In genomic region chr10:124663228-124663627, GRCh38 we compare ENCODE assay signal across 20 cellular contexts.
"Had no signal": no experiment of that assay in that cellular context is flagged by ENCODE, and none has a peak within 500 bp of the region (broad histone marks: within the 10 kb centered on the region; RNA-seq: fewer than 3 reads in every experiment).

No MANE protein-coding gene starts in this region.

- H3K4me3 ChIP-seq: ascending aorta, gastrocnemius medialis, heart left ventricle, SJSA1, suprapubic skin had no signal

- H3K36me3 Mint-ChIP-seq: natural killer cell, type B pancreatic cell had no signal

- H3K27ac ChIP-seq: ascending aorta, parathyroid adenoma, SJSA1, suprapubic skin had no signal

- H3K9me3 ChIP-seq: ascending aorta, gastrocnemius medialis, heart left ventricle, SJSA1, suprapubic skin had no signal

- H3K4me3 Mint-ChIP-seq: activated CD4-positive, alpha-beta memory T cell treated with anti-CD3 and anti-CD28 coated beads, Interleukin-2, amount 10 ng/mL, durations not matched to agents 7 days and 5 days; activated naive CD4-positive, alpha-beta T cell treated with anti-CD3 and anti-CD28 coated beads, Interleukin-2, amount 10 ng/mL, durations not matched to agents 7 days and 5 days; natural killer cell; stimulated activated naive CD8-positive, alpha-beta T cell treated with anti-CD3 and anti-CD28 coated beads, Interleukin-15, Interleukin-2, amounts not matched to agents 100 ng/mL and 50 ng/mL, for 24 hours; T-helper 1 cell treated with Interleukin-12 subunit alpha and Interleukin-12 subunit beta and Interleukin-4 antibody, amounts not matched to agents 30 μg/mL and 1 μg/mL, for 36 hours; type B pancreatic cell had no signal

- H3K9me3 Mint-ChIP-seq: activated CD4-positive, alpha-beta memory T cell treated with anti-CD3 and anti-CD28 coated beads, Interleukin-2, amount 10 ng/mL, durations not matched to agents 7 days and 5 days; activated naive CD4-positive, alpha-beta T cell treated with anti-CD3 and anti-CD28 coated beads, Interleukin-2, amount 10 ng/mL, durations not matched to agents 7 days and 5 days; natural killer cell; stimulated activated naive CD8-positive, alpha-beta T cell treated with anti-CD3 and anti-CD28 coated beads, Interleukin-15, Interleukin-2, amounts not matched to agents 100 ng/mL and 50 ng/mL, for 24 hours; T-helper 1 cell treated with Interleukin-12 subunit alpha and Interleukin-12 subunit beta and Interleukin-4 antibody, amounts not matched to agents 30 μg/mL and 1 μg/mL, for 36 hours; type B pancreatic cell had no signal

- H3K27me3 Mint-ChIP-seq: activated CD4-positive, alpha-beta memory T cell treated with anti-CD3 and anti-CD28 coated beads, Interleukin-2, amount 10 ng/mL, durations not matched to agents 7 days and 5 days; activated naive CD4-positive, alpha-beta T cell treated with anti-CD3 and anti-CD28 coated beads, Interleukin-2, amount 10 ng/mL, durations not matched to agents 7 days and 5 days; stimulated activated naive CD8-positive, alpha-beta T cell treated with anti-CD3 and anti-CD28 coated beads, Interleukin-15, Interleukin-2, amounts not matched to agents 100 ng/mL and 50 ng/mL, for 24 hours; type B pancreatic cell had no signal

- H3K36me3 ChIP-seq: ascending aorta, gastrocnemius medialis, SJSA1 had no signal

- DNase-seq: activated CD4-positive, alpha-beta memory T cell treated with anti-CD3 and anti-CD28 coated beads, Interleukin-2, amount 10 ng/mL, durations not matched to agents 7 days and 5 days; activated CD4-positive, alpha-beta T cell treated with anti-CD3 and anti-CD28 coated beads for 48 hours; activated CD4-positive, CD25-positive, alpha-beta regulatory T cell; activated CD8-positive, alpha-beta memory T cell treated with anti-CD3 and anti-CD28 coated beads, Interleukin-2, amount 50 U/mL, for 48 hours; activated effector memory CD4-positive, alpha-beta T cell treated with Interleukin-2 at 50 U/mL for 16 hours; activated naive CD4-positive, alpha-beta T cell treated with anti-CD3 and anti-CD28 coated beads, Interleukin-2, amount 10 ng/mL, durations not matched to agents 7 days and 5 days; activated T-cell treated with anti-CD3 and anti-CD28 coated beads, Interleukin-2, amount 50 U/mL, for 48 hours; cortex of kidney; effector CD4-positive, alpha-beta T cell; gastrocnemius medialis; heart left ventricle; natural killer cell had no signal

- ATAC-seq: esophagus mucosa, gastrocnemius medialis, natural killer cell had no signal

- H3K27ac Mint-ChIP-seq: activated CD4-positive, alpha-beta memory T cell treated with anti-CD3 and anti-CD28 coated beads, Interleukin-2, amount 10 ng/mL, durations not matched to agents 7 days and 5 days; activated naive CD4-positive, alpha-beta T cell treated with anti-CD3 and anti-CD28 coated beads, Interleukin-2, amount 10 ng/mL, durations not matched to agents 7 days and 5 days; stimulated activated naive CD8-positive, alpha-beta T cell treated with anti-CD3 and anti-CD28 coated beads, Interleukin-15, Interleukin-2, amounts not matched to agents 100 ng/mL and 50 ng/mL, for 24 hours; T-helper 1 cell treated with Interleukin-12 subunit alpha and Interleukin-12 subunit beta and Interleukin-4 antibody, amounts not matched to agents 30 μg/mL and 1 μg/mL, for 36 hours; type B pancreatic cell had no signal
